Comparison of ENCODE assay signal across 11 cellular contexts in the genomic region with DNA sequence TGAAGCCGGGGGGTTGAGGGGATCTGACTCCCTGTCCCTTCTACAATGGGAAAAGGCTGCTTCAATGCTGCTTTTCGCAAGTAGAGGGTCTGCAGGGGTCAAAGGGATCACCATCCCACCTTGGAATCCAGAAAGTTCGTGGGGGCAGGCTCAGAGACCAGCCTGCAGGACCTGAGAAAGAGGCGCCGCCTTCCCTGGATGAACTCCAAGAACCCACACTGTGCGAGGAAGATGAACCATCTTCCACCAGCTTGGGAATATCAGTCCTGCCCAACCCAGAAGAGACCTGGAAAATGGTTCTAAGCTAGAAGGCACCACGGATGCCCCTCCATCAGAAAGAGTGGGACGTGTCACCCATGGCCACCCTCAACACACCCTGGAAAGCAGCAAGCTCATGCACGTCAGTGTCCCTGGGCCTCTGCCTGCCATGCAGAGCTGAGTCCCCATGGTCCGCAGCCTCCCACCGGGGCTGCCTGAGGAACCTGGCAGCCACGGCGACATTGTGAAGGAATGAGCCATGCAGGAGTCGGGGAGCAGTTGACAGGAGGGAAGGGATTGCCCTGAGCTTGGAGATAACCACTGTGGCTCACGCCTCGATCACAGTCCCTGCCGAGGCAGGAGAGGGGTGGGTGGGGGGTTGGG. TPM values are rescaled to one million over a fixed set of nuclear protein-coding genes. Genes with fewer than 3 reads are reported as not detected.
DNase-seq lines count a peak whose midpoint lies in the region; ATAC-seq and TF ChIP-seq lines count a peak whose summit lies in the region.
"Had no signal": no experiment of that assay in that cellular context is flagged by ENCODE, and none has a peak within 500 bp of the region (broad histone marks: within the 10 kb centered on the region; RNA-seq: fewer than 3 reads in every experiment).

No MANE protein-coding gene starts in this region.

- DNase-seq in CD4-positive, alpha-beta memory T cell = no peak
- DNase-seq in SK-N-SH (peak; percentile 19), esophagus muscularis mucosa (ENCODE audit: extremely low spot score) (no peak), prostate gland (ENCODE audit: low spot score) (no peak), epidermal melanocyte (ENCODE audit: insufficient read length, low spot score) (no peak), NCI-H748 (lab: John Stamatoyannopoulos, UW; ENCODE audit: unreplicated experiment) (no peak), LoVo (ENCODE audit: low spot score) (no peak)
- DNase-seq: cortex of kidney, NCI-H524 had no signal

- TF ChIP-seq POLR2A in esophagus muscularis mucosa (IDR thresholded peaks at IDR 0.05; ENCODE audit: low read depth) = no peak
- TF ChIP-seq POLR2A in prostate gland (IDR thresholded peaks at IDR 0.05) = no peak

- POLR2A ChIA-PET in CD4-positive, alpha-beta memory T cell (lab: Charles Lee; ENCODE audit: partially characterized antibody) = interaction anchor here (0.7 to 1.7 kb wide), 4 partner anchors 21 to 56 kb away, joined by 3 to 9 read pairs (median 4); partner anchors contain the start of genes CCDC159, SWSAP1 and TMEM205
- POLR2A ChIA-PET in SK-N-SH (lab: Yijun Ruan, JAX) = interaction anchor here (1.3 to 2.5 kb wide), 2 partner anchors 13 to 49 kb away, joined by 3 to 17 read pairs; partner anchors contain the start of genes RAB3D and SWSAP1

- 81% methylated on average over 9 of the region's 17 CpGs for WGBS in SK-N-SH (ENCODE audit: low lambda C conversion rate)
- WGBS in esophagus muscularis mucosa = 57% methylated on average over 5 of the region's 17 CpGs
- 46% methylated on average over 17 of the region's 17 CpGs for WGBS in prostate gland

- no peak for ATAC-seq in HG03520 (IDR thresholded peaks at IDR 0.05; ENCODE audit: unreplicated experiment)

- H3K27me3 ChIP-seq in CD4-positive, alpha-beta memory T cell (ENCODE audit: insufficient read depth, low read length) = no peaks in the 10 kb centered on the region
- H3K27me3 ChIP-seq in SK-N-SH (ENCODE audit: insufficient read depth) = no peaks in the 10 kb centered on the region
- H3K27me3 ChIP-seq in esophagus muscularis mucosa = no peaks in the 10 kb centered on the region
- H3K27me3 ChIP-seq in prostate gland (replicated peaks; ENCODE audit: insufficient read depth) = no peaks in the 10 kb centered on the region

- no peaks in the 10 kb centered on the region for H4K20me1 ChIP-seq in SK-N-SH (ENCODE audit: insufficient read depth)

- no peak overlapping the region for H3K4me3 Mint-ChIP-seq in CD4-positive, alpha-beta memory T cell

- H3K9me2 ChIP-seq in SK-N-SH = no peaks in the 10 kb centered on the region

- peak overlapping the region in 5 of 7 donors; percentile 42 to 89 (median 53) for H3K27ac Mint-ChIP-seq in CD4-positive, alpha-beta memory T cell

- no peak for TF ChIP-seq RAD21 in SK-N-SH (IDR thresholded peaks at IDR 0.05; ENCODE audit: low read length)

- no peaks in the 10 kb centered on the region for H3K9me3 ChIP-seq in CD4-positive, alpha-beta memory T cell (ENCODE audit: control insufficient read depth in 1 of 2, low read length in 2 of 2)
- H3K9me3 ChIP-seq in SK-N-SH = no peaks in the 10 kb centered on the region
- no peaks in the 10 kb centered on the region for H3K9me3 ChIP-seq in esophagus muscularis mucosa
- H3K9me3 ChIP-seq in prostate gland = no peaks in the 10 kb centered on the region

- H3K79me2 ChIP-seq in SK-N-SH (ENCODE audit: insufficient read depth) = no peaks in the 10 kb centered on the region

- peaks cover 11 to 18% (median 13%) of the 10 kb centered on the region in 4 donors for H3K4me1 Mint-ChIP-seq in CD4-positive, alpha-beta memory T cell

- H3K27me3 Mint-ChIP-seq in CD4-positive, alpha-beta memory T cell = peaks cover 0 to 1% of the 10 kb centered on the region in 2 donors

- H3K36me3 Mint-ChIP-seq in CD4-positive, alpha-beta memory T cell = peaks cover under 1 to 9% of the 10 kb centered on the region in 2 donors

- intact Hi-C loops in CD4-positive, alpha-beta memory T cell (cut with micrococcal nuclease) = no loop called here
- intact Hi-C loops in esophagus muscularis mucosa (cut with DNase I) (no loop called here), prostate gland (cut with DNase I) (no loop called here)

- CTCF ChIA-PET in CD4-positive, alpha-beta memory T cell (lab: Charles Lee; ENCODE audit: partially characterized antibody) = interaction anchor here (1.0 to 1.2 kb wide), 3 partner anchors 8 to 29 kb away, joined by 3 read pairs; partner anchors contain the start of gene RAB3D
- CTCF ChIA-PET in SK-N-SH (lab: Yijun Ruan, JAX) = interaction anchor here (0.6 to 2.2 kb wide), 9 partner anchors 14 to 236 kb away, joined by 3 to 11 read pairs (median 3); partner anchors contain the start of genes RAB3D and TSPAN16

- peaks cover 14% of the 10 kb centered on the region for H3K4me1 ChIP-seq in CD4-positive, alpha-beta memory T cell (ENCODE audit: insufficient read depth, low read length)
- H3K4me1 ChIP-seq in SK-N-SH (ENCODE audit: control insufficient read depth in 1 of 2, insufficient read depth in 2 of 2, low read depth in 1 of 2, low read length in 1 of 2) (peaks cover 9 to 19% of the 10 kb centered on the region in 2 experiments), esophagus muscularis mucosa (peaks cover 18 to 40% (median 36%) of the 10 kb centered on the region in 4 donors), prostate gland (replicated peaks) (peaks cover 16% of the 10 kb centered on the region)

- no peak overlapping the region for H3K4me3 ChIP-seq in CD4-positive, alpha-beta memory T cell (ENCODE audit: low read length in 2 of 2)
- H3K4me3 ChIP-seq in SK-N-SH (ENCODE audit: low read depth in 2 of 2, low read length in 1 of 2) (no peak overlapping the region), esophagus muscularis mucosa (no peak overlapping the region), prostate gland (no peak overlapping the region)

- no peak for TF ChIP-seq EP300 in SK-N-SH (IDR thresholded peaks at IDR 0.05; ENCODE audit: borderline replicate concordance in 1 of 2, low read depth in 1 of 2, low read length in 1 of 2)
- no peak for TF ChIP-seq EP300 in esophagus muscularis mucosa (IDR thresholded peaks at IDR 0.05)

- TF ChIP-seq CTCF in SK-N-SH (IDR thresholded peaks at IDR 0.05) (no peak), esophagus muscularis mucosa (IDR thresholded peaks at IDR 0.05) (no peak), prostate gland (IDR thresholded peaks at IDR 0.05) (no peak)

- H3K9me3 Mint-ChIP-seq in CD4-positive, alpha-beta memory T cell = peaks cover 0 to 2% (median 0%) of the 10 kb centered on the region in 8 donors

- no peak overlapping the region for H2AFZ ChIP-seq in SK-N-SH (ENCODE audit: low read depth)

- no peak overlapping the region for H3K9ac ChIP-seq in SK-N-SH

- H3F3A ChIP-seq in SK-N-SH (replicated peaks; ENCODE audit: insufficient read depth) = peaks cover 13% of the 10 kb centered on the region

- peak overlapping the region; percentile 66; the same call in 1 of the 2 replicates for H3K4me2 ChIP-seq in SK-N-SH

- H3K36me3 ChIP-seq in CD4-positive, alpha-beta memory T cell (ENCODE audit: insufficient read depth, low read length) = no peaks in the 10 kb centered on the region
- H3K36me3 ChIP-seq in SK-N-SH (replicated peaks in 1 of 2; ENCODE audit: control insufficient read depth in 1 of 2, insufficient read depth in 2 of 2, low read length in 1 of 2) = peaks cover 0 to 5% of the 10 kb centered on the region in 2 experiments
- peaks cover 4 to 51% (median 46%) of the 10 kb centered on the region in 4 donors for H3K36me3 ChIP-seq in esophagus muscularis mucosa
- peaks cover 0 to 8% of the 10 kb centered on the region in 2 donors for H3K36me3 ChIP-seq in prostate gland

- no peak overlapping the region for H3K27ac ChIP-seq in CD4-positive, alpha-beta memory T cell (ENCODE audit: low read depth, low read length)
- H3K27ac ChIP-seq in SK-N-SH (ENCODE audit: low read depth in 2 of 2, low read length in 1 of 2) (peak overlapping the region; percentile 65 to 87), esophagus muscularis mucosa (replicated peaks in 1 of 4) (peak overlapping the region; percentile 78 to 81 (median 81)), prostate gland (peak overlapping the region; percentile 60 to 79)

TF ChIP-seq in SK-N-SH, 30 proteins besides CTCF, POLR2A, EP300 and RAD21 (continues in another document):
- TF ChIP-seq MEF2A (IDR thresholded peaks at IDR 0.05; ENCODE audit: borderline replicate concordance, low read depth) = no peak

RNA-seq across cellular contexts. Expression of gene RAB3D, which starts 14.6 kb away (rescaled TPM):
- total RNA-seq in CD4-positive, alpha-beta memory T cell = 1 to 10 TPM; 6.0 to 8.6 TPM
- polyA plus RNA-seq in CD4-positive, alpha-beta memory T cell = 1 to 10 TPM; 1.9 to 2.5 TPM
- 25.0 and 27.0 TPM in 2 replicates for polyA plus RNA-seq in SK-N-SH (2012; rRNA removed)
- polyA plus RNA-seq in SK-N-SH (2012; cell fraction: cytosol; rRNA removed) = 11.2 and 17.2 TPM in 2 replicates
- 30.6 and 31.2 TPM in 2 replicates for polyA plus RNA-seq in SK-N-SH (2012; cell fraction: nucleus; rRNA removed)
- total RNA-seq in esophagus muscularis mucosa (10 to 100 TPM; 15.1 to 40.3 (median 27.9) TPM), prostate gland (10 to 100 TPM; 33.9 to 81.2 TPM)

RNA-seq across cellular contexts. Expression of gene TMEM205, which starts 21.2 kb away (rescaled TPM):
- total RNA-seq in CD4-positive, alpha-beta memory T cell = 10 to 100 TPM; 26.1 to 28.5 TPM
- polyA plus RNA-seq in CD4-positive, alpha-beta memory T cell = 10 to 100 TPM; 56.1 to 86.3 TPM
- polyA plus RNA-seq in SK-N-SH (2012; rRNA removed) = 209 and 219 TPM in 2 replicates
- 112 and 154 TPM in 2 replicates for polyA plus RNA-seq in SK-N-SH (2012; cell fraction: cytosol; rRNA removed)
- 172 and 193 TPM in 2 replicates for polyA plus RNA-seq in SK-N-SH (2012; cell fraction: nucleus; rRNA removed)
- total RNA-seq in esophagus muscularis mucosa (100 to 1,000 TPM; 197 to 241 (median 206) TPM), prostate gland (100 to 1,000 TPM; 219 to 541 TPM)

RNA-seq across cellular contexts. Expression of gene CCDC159, which starts 21.4 kb away (rescaled TPM):
- total RNA-seq in CD4-positive, alpha-beta memory T cell = 10 to 100 TPM; 90.7 to 91.8 TPM
- 10 to 100 TPM in 1 of 2 donors, 1 to 10 TPM in 1; 9.2 to 16.8 TPM for polyA plus RNA-seq in CD4-positive, alpha-beta memory T cell
- polyA plus RNA-seq in SK-N-SH (2012; rRNA removed) = 25.2 and 30.1 TPM in 2 replicates
- polyA plus RNA-seq in SK-N-SH (2012; cell fraction: cytosol; rRNA removed) = 11.0 and 15.1 TPM in 2 replicates
- 160 and 203 TPM in 2 replicates for polyA plus RNA-seq in SK-N-SH (2012; cell fraction: nucleus; rRNA removed)
- 10 to 100 TPM in 3 of 4 donors, 1 to 10 TPM in 1; 8.3 to 17.6 (median 13.8) TPM for total RNA-seq in esophagus muscularis mucosa
- total RNA-seq in prostate gland = 10 to 100 TPM; 51.5 to 52.4 TPM

RNA-seq across cellular contexts. Expression of gene TSPAN16, which starts 28.9 kb away (rescaled TPM):
- not detected for total RNA-seq in CD4-positive, alpha-beta memory T cell
- not detected for polyA plus RNA-seq in CD4-positive, alpha-beta memory T cell
- polyA plus RNA-seq in SK-N-SH (2012; rRNA removed) = not detected in 2 replicates
- polyA plus RNA-seq in SK-N-SH (2012; cell fraction: cytosol; rRNA removed) = not detected in 2 replicates
- not detected in 2 replicates for polyA plus RNA-seq in SK-N-SH (2012; cell fraction: nucleus; rRNA removed)
- total RNA-seq in esophagus muscularis mucosa (not detected), prostate gland (1 to 10 TPM in 1 of 2 donors, not detected in 1; 4.2 TPM)
- total RNA-seq: left cardiac atrium had no signal

RNA-seq across cellular contexts. Expression of gene PLPPR2, which starts 30.4 kb away (rescaled TPM):
- total RNA-seq in CD4-positive, alpha-beta memory T cell = 10 to 100 TPM; 10.9 to 12.2 TPM
- 1 to 10 TPM in 1 of 2 donors, under 1 TPM in 1; 0.16 to 1.1 TPM for polyA plus RNA-seq in CD4-positive, alpha-beta memory T cell
- 18.9 and 26.2 TPM in 2 replicates for polyA plus RNA-seq in SK-N-SH (2012; rRNA removed)
- polyA plus RNA-seq in SK-N-SH (2012; cell fraction: cytosol; rRNA removed) = 10.6 and 17.6 TPM in 2 replicates
- 54.9 and 71.2 TPM in 2 replicates for polyA plus RNA-seq in SK-N-SH (2012; cell fraction: nucleus; rRNA removed)
- 10 to 100 TPM; 32.0 to 49.8 (median 37.5) TPM for total RNA-seq in esophagus muscularis mucosa
- 10 to 100 TPM; 33.9 to 86.1 TPM for total RNA-seq in prostate gland

Comparison
In these comparisons a context has a peak if more than half of its experiments do, and no peak if none do; other contexts are left out.
1. RNA of gene TMEM205, which starts 21.2 kb away (total RNA-seq): 219 to 541 TPM in prostate gland and 197 to 241 TPM in esophagus muscularis mucosa; 26.1 to 28.5 TPM in CD4-positive, alpha-beta memory T cell; every median in the first group is over 4 times any median in the second.